25 cellular contexts compared by ENCODE assay signal in the genomic region with DNA sequence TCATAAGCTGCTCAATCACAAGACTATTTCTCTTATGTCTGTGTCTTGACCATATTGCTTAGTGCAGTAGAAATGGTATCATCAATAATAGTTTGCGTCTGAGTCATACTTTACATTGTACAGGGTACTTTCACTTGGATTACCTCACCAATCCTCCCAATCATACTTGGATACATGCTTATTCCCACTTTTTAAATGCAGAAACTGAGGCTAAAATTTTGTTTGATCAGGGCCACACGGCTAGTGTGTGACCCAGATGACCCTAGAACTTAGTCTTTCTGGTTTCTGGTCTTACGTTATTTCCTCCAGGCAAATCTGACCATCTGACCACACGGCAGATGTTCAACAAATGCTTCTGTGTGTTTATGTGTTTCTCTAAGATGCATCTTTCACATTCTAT. TPM values are rescaled to one million over a fixed set of nuclear protein-coding genes. Genes with fewer than 3 reads are reported as not detected.
DNase-seq lines count a peak whose midpoint lies in the region; ATAC-seq, FAIRE-seq and TF ChIP-seq lines count a peak whose summit lies in the region.
"Had no signal": no experiment of that assay in that cellular context is flagged by ENCODE, and none has a peak within 500 bp of the region (broad histone marks: within the 10 kb centered on the region; RNA-seq: fewer than 3 reads in every experiment).

No MANE protein-coding gene starts in this region.

- H3K36me3 Mint-ChIP-seq in immature natural killer cell: no peaks in the 10 kb centered on the region
- H3K36me3 Mint-ChIP-seq: IgD-negative memory B cell had no signal

- no peaks in the 10 kb centered on the region for H3K36me3 ChIP-seq in HepG2 (replicated peaks in 1 of 2; ENCODE audit: control insufficient read depth in 1 of 2, insufficient read depth in 2 of 2, low read length in 2 of 2)
- no peaks in the 10 kb centered on the region for H3K36me3 ChIP-seq in right lobe of liver
- H3K36me3 ChIP-seq in bronchial epithelial cell (ENCODE audit: control insufficient read depth, insufficient read depth, low read length): no peaks in the 10 kb centered on the region

- no peak overlapping the region for H3K4me3 ChIP-seq in HepG2 (replicated peaks in 1 of 3; ENCODE audit: insufficient read depth in 1 of 3, low read depth in 2 of 3, low read length in 3 of 3)
- no peak overlapping the region for H3K4me3 ChIP-seq in right lobe of liver
- H3K4me3 ChIP-seq in bronchial epithelial cell (ENCODE audit: low read depth, low read length): no peak overlapping the region

- no peak for DNase-seq in HepG2 (ENCODE audit: low spot score)
- no peak for DNase-seq in right lobe of liver
- peak; percentile 83 for DNase-seq in bronchial epithelial cell (ENCODE audit: low read depth)
- DNase-seq in cerebellar nuclear complex (lab: John Stamatoyannopoulos, UW): no peak
- DNase-seq in immature natural killer cell: no peak
- DNase-seq in NOMO-1 treated with dmso at 0.1 percent for 144 hours (lab: John Stamatoyannopoulos, UW; ENCODE audit: unreplicated experiment): no peak
- DNase-seq: 8988T; activated CD4-positive, alpha-beta T cell treated with anti-CD3 and anti-CD28 coated beads for 48 hours; activated CD8-positive, alpha-beta memory T cell treated with anti-CD3 and anti-CD28 coated beads, Interleukin-2, amount 50 U/mL, for 4 hours; activated effector memory CD4-positive, alpha-beta T cell treated with Interleukin-2 at 50 U/mL for 16 hours; head of caudate nucleus; left ventricle myocardium superior; NCI-H1694; NCI-H345; NK-92 treated with Interleukin-12 subunit alpha and Interleukin-12 subunit beta, amount 100 ng/mL, for 24 hours; stimulated activated CD8-positive, alpha-beta memory T cell treated with anti-CD3 and anti-CD28 coated beads, Interleukin-4, amount 100 ng/mL, for 48 hours had no signal

- H3K4me1 ChIP-seq in HepG2 (ENCODE audit: insufficient read depth, low read length) (peaks cover 17% of the 10 kb centered on the region), right lobe of liver (no peaks in the 10 kb centered on the region)

- H3K4me3 Mint-ChIP-seq in immature natural killer cell: no peak overlapping the region
- H3K4me3 Mint-ChIP-seq: IgD-negative memory B cell had no signal

- no peak for TF ChIP-seq RAD21 in HepG2 (CRISPR knock-in tag; IDR thresholded peaks at IDR 0.05)

- no peak overlapping the region for H3K9ac ChIP-seq in HepG2 (ENCODE audit: insufficient read depth, low read depth, low read length)

- no peak for TF ChIP-seq CTCF in HepG2 (CRISPR knock-in tag; IDR thresholded peaks at IDR 0.05)
- TF ChIP-seq CTCF in right lobe of liver (IDR thresholded peaks at IDR 0.05): no peak
- no peak for TF ChIP-seq CTCF in bronchial epithelial cell (IDR thresholded peaks at IDR 0.05; ENCODE audit: insufficient read depth, low read length, severe bottlenecking)

- no peaks in the 10 kb centered on the region for H4K20me1 ChIP-seq in HepG2 (ENCODE audit: insufficient read depth, low read length)

- POLR2A ChIA-PET in HepG2 (lab: Yijun Ruan, JAX): no interaction called here

- H3K27me3 ChIP-seq in HepG2 (ENCODE audit: control insufficient read depth in 1 of 2, insufficient read depth in 2 of 2, low read length in 2 of 2) (no peaks in the 10 kb centered on the region; a peak in 1 of 5 replicates), right lobe of liver (no peaks in the 10 kb centered on the region), bronchial epithelial cell (ENCODE audit: control insufficient read depth, insufficient read depth, low read length) (no peaks in the 10 kb centered on the region)

- no peak overlapping the region; the same call in 1 of the 2 replicates for H3K4me2 ChIP-seq in HepG2 (ENCODE audit: low read depth, low read length)

- no peak for TF ChIP-seq EP300 in HepG2 (IDR thresholded peaks at IDR 0.05; ENCODE audit: low read depth in 2 of 2, low read length in 2 of 2)
- TF ChIP-seq EP300 in HepG2 (CRISPR knock-in tag; IDR thresholded peaks at IDR 0.05; ENCODE audit: borderline replicate concordance): no peak

- ATAC-seq in HepG2 (no peak), right lobe of liver (no peak), HG03520 (IDR thresholded peaks at IDR 0.05; ENCODE audit: unreplicated experiment) (peak; percentile 38), HG02973 (IDR thresholded peaks at IDR 0.05; ENCODE audit: unreplicated experiment) (no peak)
- ATAC-seq: left ventricle myocardium superior had no signal

- WGBS in HepG2 (ENCODE audit: low lambda C conversion rate): 38% methylated on average over 4 of the region's 4 CpGs
- 56% methylated on average over 4 of the region's 4 CpGs for WGBS in right lobe of liver (ENCODE audit: insufficient coverage, low coverage, low lambda C conversion rate, missing lambda C conversion rate)

- no peak overlapping the region for H2AFZ ChIP-seq in HepG2 (ENCODE audit: low read length)

- TF ChIP-seq POLR2A in HepG2 (IDR thresholded peaks at IDR 0.05; ENCODE audit: insufficient read depth in 1 of 2, low read depth in 2 of 2, low read length in 2 of 2) (no peak), right lobe of liver (IDR thresholded peaks at IDR 0.05) (no peak)

- no peaks in the 10 kb centered on the region for H3K9me3 ChIP-seq in HepG2 (ENCODE audit: low read length)
- H3K9me3 ChIP-seq in right lobe of liver: no peaks in the 10 kb centered on the region

- H3K27ac ChIP-seq in HepG2 (ENCODE audit: extremely low read length, insufficient read depth, low read length) (no peak overlapping the region), right lobe of liver (no peak overlapping the region)

- H3K27me3 Mint-ChIP-seq in immature natural killer cell (ENCODE audit: low read depth in 3 of 3): peaks cover 0 to 9% (median 4%) of the 10 kb centered on the region in 3 donors

- in situ Hi-C loops in HepG2 (cut with HindIII; ENCODE audit: extremely low pct_ligation_motif_present, low pct_unique_long_range_greater_than_20kb): no loop called here

- intact Hi-C loops in HepG2 (cut with micrococcal nuclease; ENCODE audit: unreplicated experiment): no loop called here
- intact Hi-C loops in right lobe of liver (cut with DNase I): no loop called here

- no peaks in the 10 kb centered on the region for H3K79me2 ChIP-seq in HepG2 (ENCODE audit: insufficient read depth, low read length)

- CTCF ChIA-PET in HepG2 (lab: Yijun Ruan, JAX; ENCODE audit: low intra/inter-chr PET ratio, low total read pairs): no interaction called here

- H3K27ac Mint-ChIP-seq in immature natural killer cell: no peak overlapping the region
- H3K27ac Mint-ChIP-seq: IgD-negative memory B cell had no signal

- H3K4me1 Mint-ChIP-seq in immature natural killer cell: no peaks in the 10 kb centered on the region
- H3K4me1 Mint-ChIP-seq: IgD-negative memory B cell had no signal

- no TSS peak for BruUV-seq in HepG2 (replicated peaks; lab: Mats Ljungman, UMichigan)

- H3K9me3 Mint-ChIP-seq in immature natural killer cell: peaks cover 0 to 4% (median 0%) of the 10 kb centered on the region in 6 donors

- FAIRE-seq in HepG2 (lab: Jason Lieb, UNC) (no peak), bronchial epithelial cell (lab: Jason Lieb, UNC) (no peak)

RNA-seq across cellular contexts. Expression of a gene that starts 23.8 kb away (rescaled TPM):
- total RNA-seq in HepG2 (2016; rRNA removed; fragmentation: Illumina TruSeq; extraction: Trizol): 136 and 223 TPM in 2 replicates
- 99.9 and 112 TPM in 2 replicates for total RNA-seq in HepG2 (2016; cell fraction: cytosol; rRNA removed; fragmentation: Illumina TruSeq; extraction: Trizol; ENCODE audit: low read depth)
- 137 and 217 TPM in 2 replicates for total RNA-seq in HepG2 (2016; cell fraction: insoluble cytoplasmic fraction; rRNA removed; fragmentation: Illumina TruSeq; extraction: Trizol)
- total RNA-seq in HepG2 (2016; cell fraction: membrane; rRNA removed; fragmentation: Illumina TruSeq; extraction: Trizol): 75.9 and 85.7 TPM in 2 replicates
- 195 and 205 TPM in 2 replicates for total RNA-seq in HepG2 (2016; cell fraction: nucleus; rRNA removed; fragmentation: Illumina TruSeq; extraction: Trizol)
- 811 and 903 TPM in 2 replicates for polyA plus RNA-seq in HepG2 (2011; rRNA removed)
- polyA plus RNA-seq in HepG2 (2011; cell fraction: cytosol; rRNA removed): 378 and 591 TPM in 2 replicates
- polyA plus RNA-seq in HepG2 (2011; cell fraction: nucleus; rRNA removed): 84.5 and 124 TPM in 2 replicates
- polyA plus RNA-seq in HepG2 (2012): 780 and 797 TPM in 2 replicates
- 41.1 and 41.5 TPM in 2 replicates for polyA plus RNA-seq in HepG2 (2016; cell fraction: cytosol; fragmentation: Illumina TruSeq; extraction: Trizol; ENCODE audit: low read depth)
- polyA plus RNA-seq in HepG2 (2016; cell fraction: insoluble cytoplasmic fraction; fragmentation: Illumina TruSeq; extraction: Trizol; ENCODE audit: low read depth): 160 and 169 TPM in 2 replicates
- polyA plus RNA-seq in HepG2 (2016; cell fraction: membrane; fragmentation: Illumina TruSeq; extraction: Trizol; ENCODE audit: low read depth): 41.7 and 42.7 TPM in 2 replicates
- 376 and 396 TPM in 2 replicates for polyA plus RNA-seq in HepG2 (2016; cell fraction: nucleus; fragmentation: Illumina TruSeq; extraction: Trizol; ENCODE audit: insufficient read depth, low read depth)
- polyA minus RNA-seq in HepG2 (2011; rRNA and poly(A)+ RNA removed; ENCODE audit: low replicate concordance): 0.21 and 395 TPM in 2 replicates
- polyA minus RNA-seq in HepG2 (2011; cell fraction: cytosol; rRNA and poly(A)+ RNA removed): 440 and 488 TPM in 2 replicates
- 142 and 223 TPM in 2 replicates for polyA minus RNA-seq in HepG2 (2011; cell fraction: nucleus; rRNA and poly(A)+ RNA removed)
- total RNA-seq in right lobe of liver: 100 to 1,000 TPM in 2 of 6 experiments, 10 to 100 TPM in 1, under 1 TPM in 1, not detected in 2; 0.88 to 111 (median 76.4) TPM
- total RNA-seq in bronchial epithelial cell: 1.5 and 3.7 TPM in 2 replicates
- polyA plus RNA-seq in immature natural killer cell: 1 to 10 TPM in 1 of 3 donors, not detected in 2; 1.1 TPM
- total RNA-seq: G401, left ventricle myocardium superior had no signal
- polyA plus RNA-seq: BJ, IgD-negative memory B cell had no signal

RNA-seq across cellular contexts. Expression of a gene that starts 44.1 kb away (rescaled TPM):
- total RNA-seq in HepG2 (2016; rRNA removed; fragmentation: Illumina TruSeq; extraction: Trizol) (not detected in 2 replicates), right lobe of liver (not detected), bronchial epithelial cell (not detected in 2 replicates)
- not detected in 2 replicates for total RNA-seq in HepG2 (2016; cell fraction: cytosol; rRNA removed; fragmentation: Illumina TruSeq; extraction: Trizol; ENCODE audit: low read depth)
- total RNA-seq in HepG2 (2016; cell fraction: insoluble cytoplasmic fraction; rRNA removed; fragmentation: Illumina TruSeq; extraction: Trizol): not detected in 2 replicates
- total RNA-seq in HepG2 (2016; cell fraction: membrane; rRNA removed; fragmentation: Illumina TruSeq; extraction: Trizol): not detected in 2 replicates
- not detected in 2 replicates for total RNA-seq in HepG2 (2016; cell fraction: nucleus; rRNA removed; fragmentation: Illumina TruSeq; extraction: Trizol)
- polyA plus RNA-seq in HepG2 (2011; rRNA removed) (not detected in 2 replicates), immature natural killer cell (not detected)
- polyA plus RNA-seq in HepG2 (2011; cell fraction: cytosol; rRNA removed): not detected in 2 replicates
- not detected in 2 replicates for polyA plus RNA-seq in HepG2 (2011; cell fraction: nucleus; rRNA removed)
- polyA plus RNA-seq in HepG2 (2012): not detected in 2 replicates
- polyA plus RNA-seq in HepG2 (2016; cell fraction: cytosol; fragmentation: Illumina TruSeq; extraction: Trizol; ENCODE audit: low read depth): not detected in 2 replicates
- not detected in 2 replicates for polyA plus RNA-seq in HepG2 (2016; cell fraction: insoluble cytoplasmic fraction; fragmentation: Illumina TruSeq; extraction: Trizol; ENCODE audit: low read depth)
- polyA plus RNA-seq in HepG2 (2016; cell fraction: membrane; fragmentation: Illumina TruSeq; extraction: Trizol; ENCODE audit: low read depth): not detected in 2 replicates
- polyA plus RNA-seq in HepG2 (2016; cell fraction: nucleus; fragmentation: Illumina TruSeq; extraction: Trizol; ENCODE audit: insufficient read depth, low read depth): not detected in 2 replicates
- polyA minus RNA-seq in HepG2 (2011; rRNA and poly(A)+ RNA removed; ENCODE audit: low replicate concordance): not detected in 2 replicates
- not detected in 2 replicates for polyA minus RNA-seq in HepG2 (2011; cell fraction: cytosol; rRNA and poly(A)+ RNA removed)
- not detected in 2 replicates for polyA minus RNA-seq in HepG2 (2011; cell fraction: nucleus; rRNA and poly(A)+ RNA removed)
- total RNA-seq: G401, left ventricle myocardium superior, renal cortical epithelial cell, ureter had no signal
- polyA plus RNA-seq: adipose tissue, BJ, esophagus, IgD-negative memory B cell had no signal
